In genomic region chr17:43360376-43360738, GRCh38 we compare ENCODE assay signal across 8 cellular contexts. TPM values are rescaled to one million over a fixed set of nuclear protein-coding genes. Genes with fewer than 3 reads are reported as not detected.
DNase-seq lines count a peak whose midpoint lies in the region; ATAC-seq and TF ChIP-seq lines count a peak whose summit lies in the region.

No MANE protein-coding gene starts in this region.

- H3K27me3 Mint-ChIP-seq in IgD-negative memory B cell = no peaks in the 10 kb centered on the region

- peaks cover 63% of the 10 kb centered on the region for H3K79me2 ChIP-seq in ACC112 (ENCODE audit: control insufficient read depth, insufficient read depth, low read length, unreplicated experiment)

- H3K4me1 ChIP-seq in ACC112 (ENCODE audit: control insufficient read depth, insufficient read depth, low read length, unreplicated experiment) (peaks cover 29% of the 10 kb centered on the region), heart right ventricle (peaks cover 0 to 20% (median 18%) of the 10 kb centered on the region in 9 donors)

- H3K9me3 Mint-ChIP-seq in IgD-negative memory B cell = peaks cover 0 to 3% (median 0%) of the 10 kb centered on the region in 3 donors

- H3K27ac ChIP-seq in ACC112 (ENCODE audit: low read depth, low read length) (peak overlapping the region; percentile 92), heart right ventricle (peak overlapping the region; percentile 75 to 99 (median 94))

- no peaks in the 10 kb centered on the region for H3K9me3 ChIP-seq in heart right ventricle

- no peak for TF ChIP-seq CTCF in heart right ventricle (IDR thresholded peaks at IDR 0.05)
- no peak for TF ChIP-seq CTCF in retinal pigment epithelial cell (conservative IDR thresholded peaks at IDR 0.05; ENCODE audit: low read depth, low read length)

- DNase-seq in GM19240 (ENCODE audit: insufficient read length, low spot score) (peak; percentile 29), SIG-M5 treated with dmso at 0.1 percent for 504 hours (lab: John Stamatoyannopoulos, UW; ENCODE audit: unreplicated experiment) (peak; percentile 93), heart right ventricle (peak in 1 of 2 donors; percentile 66), retinal pigment epithelial cell (ENCODE audit: low read depth) (peak; percentile 60)
- peak; percentile 66 for DNase-seq in activated naive CD4-positive, alpha-beta T cell treated with anti-CD3 and anti-CD28 coated beads, Interleukin-2, amount 50 U/mL, for 16 hours

- WGBS in heart right ventricle, 2 donors = 17 to 46% methylated on average over 18 of the region's 18 CpGs

- peaks cover 2 to 11% (median 4%) of the 10 kb centered on the region in 3 donors for H3K4me1 Mint-ChIP-seq in IgD-negative memory B cell

- H3K36me3 ChIP-seq in ACC112 (ENCODE audit: insufficient read depth, low read length) (peaks cover 3% of the 10 kb centered on the region; the same call in 1 of the 2 replicates), heart right ventricle (no peaks in the 10 kb centered on the region)

- ATAC-seq in heart right ventricle (peak in 7 of 8 donors; percentile 13 to 46 (median 40)), GM21515 (IDR thresholded peaks at IDR 0.05; ENCODE audit: unreplicated experiment) (no peak)

- peak overlapping the region; percentile 96 to 100 (median 100) for H3K27ac Mint-ChIP-seq in IgD-negative memory B cell

- no peaks in the 10 kb centered on the region for H3K27me3 ChIP-seq in ACC112 (ENCODE audit: insufficient read depth, low read length)
- no peaks in the 10 kb centered on the region for H3K27me3 ChIP-seq in heart right ventricle

- H3K36me3 Mint-ChIP-seq in IgD-negative memory B cell = no peaks in the 10 kb centered on the region

- H3K4me3 ChIP-seq in ACC112 (ENCODE audit: low read depth, low read length) = peak overlapping the region; percentile 86
- peak overlapping the region; percentile 40 to 72 (median 62) for H3K4me3 ChIP-seq in heart right ventricle
- H3K4me3 ChIP-seq in retinal pigment epithelial cell (ENCODE audit: low read length) = peak overlapping the region; percentile 51

- no peak overlapping the region for H2AFZ ChIP-seq in ACC112 (ENCODE audit: low read length, unreplicated experiment)

- H3K4me3 Mint-ChIP-seq in IgD-negative memory B cell = peak overlapping the region; percentile 93 to 96 (median 95)

- intact Hi-C loops in heart right ventricle (cut with DNase I) = loop anchor here in 2 of 10 donors (2.0 to 10.0 kb wide), 3 partner anchors 28 to 336 kb away; partner anchors contain the start of genes RND2 (in 1 of the 2) and VAT1 (in 1 of the 2)

RNA-seq across cellular contexts. Expression of gene ARL4D, which starts 38.4 kb away (rescaled TPM):
- polyA plus RNA-seq in IgD-negative memory B cell = 3.4 TPM
- total RNA-seq in heart right ventricle = 1 to 10 TPM; 2.5 to 6.9 (median 3.9) TPM
- polyA plus RNA-seq in heart right ventricle = 10 to 100 TPM in 1 of 2 donors, 1 to 10 TPM in 1; 7.8 to 13.5 TPM
